Comparison of ENCODE assay signal across 9 cellular contexts in genomic region chr5:37774912-37775483, GRCh38.
DNase-seq lines count a peak whose midpoint lies in the region; ATAC-seq and TF ChIP-seq lines count a peak whose summit lies in the region.
"Had no signal": no experiment of that assay in that cellular context is flagged by ENCODE, and none has a peak within 500 bp of the region (broad histone marks: within the 10 kb centered on the region; RNA-seq: fewer than 3 reads in every experiment).

No MANE protein-coding gene starts in this region.

- DNase-seq in stimulated activated CD4-positive, alpha-beta T cell treated with anti-CD3 and anti-CD28 coated beads, Interleukin-1b, Interleukin-23, amount 100 ng/mL, for 48 hours = peak; percentile 30
- DNase-seq in stimulated activated CD4-positive, alpha-beta T cell treated with anti-CD3 and anti-CD28 coated beads, Interleukin-12 subunit alpha, Interleukin-12 subunit beta, amount 100 ng/mL, for 4 hours = no peak
- DNase-seq in RPMI8226 (peak; percentile 49), foreskin fibroblast (peak in 1 of 2 donors; percentile 74), cerebellum (ENCODE audit: low spot score) (no peak), Ammon's horn (ENCODE audit: low spot score) (no peak), nucleus accumbens (lab: John Stamatoyannopoulos, UW) (no peak)
- DNase-seq: activated B cell treated with CpG ODN at 0.5 μM for 24 hours had no signal

- no peak overlapping the region for H3K4me3 ChIP-seq in foreskin fibroblast (ENCODE audit: low read depth in 1 of 2, low read length in 2 of 2)

- TF ChIP-seq CTCF in foreskin fibroblast (IDR thresholded peaks at IDR 0.05; ENCODE audit: low read depth, low read length) = peak; percentile 66

- ATAC-seq in GM21447 (IDR thresholded peaks at IDR 0.05; ENCODE audit: unreplicated experiment) = no peak

Comparison
In these comparisons a context has a peak if more than half of its experiments do, and no peak if none do; other contexts are left out.
1. DNase-seq: peak in stimulated activated CD4-positive, alpha-beta T cell treated with anti-CD3 and anti-CD28 coated beads, Interleukin-1b, Interleukin-23, amount 100 ng/mL, for 48 hours (single experiment) and RPMI8226 (single experiment); none in stimulated activated CD4-positive, alpha-beta T cell treated with anti-CD3 and anti-CD28 coated beads, Interleukin-12 subunit alpha, Interleukin-12 subunit beta, amount 100 ng/mL, for 4 hours (single experiment), cerebellum (single experiment), Ammon's horn (single experiment) and nucleus accumbens (0 of 56).